In genomic region chr20:34557936-34558319, GRCh38 we compare ENCODE assay signal across 7 cellular contexts. TPM values are rescaled to one million over a fixed set of nuclear protein-coding genes. Genes with fewer than 3 reads are reported as not detected.
DNase-seq lines count a peak whose midpoint lies in the region; ATAC-seq and TF ChIP-seq lines count a peak whose summit lies in the region.

No MANE protein-coding gene starts in this region.

- H3K4me3 ChIP-seq in GM23248 (peak overlapping the region; percentile 79), WI38 (ENCODE audit: low read depth, low read length) (peak overlapping the region; percentile 71), gastroesophageal sphincter (peak overlapping the region; percentile 82 to 97), skin epidermis (peak overlapping the region; percentile 48 to 75 (median 56))

- no peaks in the 10 kb centered on the region for H3K36me3 ChIP-seq in GM23248 (ENCODE audit: low read depth)
- no peaks in the 10 kb centered on the region for H3K36me3 ChIP-seq in gastroesophageal sphincter

- peak overlapping the region; percentile 88 for H3K9ac ChIP-seq in GM23248

- H3K4me1 ChIP-seq in GM23248 (ENCODE audit: insufficient read depth) = no peaks in the 10 kb centered on the region; the same call in 1 of the 2 replicates
- H3K4me1 ChIP-seq in gastroesophageal sphincter = peaks cover 0 to 39% (median 0%) of the 10 kb centered on the region in 3 donors

- 0 out of 2 replicates have a peak overlapping the region, but pooled peaks have one; percentile 19 for H3K27ac ChIP-seq in GM23248
- peak overlapping the region; percentile 96 to 100 (median 99) for H3K27ac ChIP-seq in gastroesophageal sphincter
- peak overlapping the region; percentile 31 to 99 (median 83) for H3K27ac ChIP-seq in skin epidermis

- H3K4me2 ChIP-seq in GM23248 (ENCODE audit: unreplicated experiment) = peak overlapping the region; percentile 80

- in situ Hi-C loops in GM23248 (cut with MboI) = no loop called here

- no peaks in the 10 kb centered on the region for H3K79me2 ChIP-seq in GM23248 (ENCODE audit: insufficient read depth)

- no peak for TF ChIP-seq EP300 in gastroesophageal sphincter (IDR thresholded peaks at IDR 0.05)

- peaks cover 5% of the 10 kb centered on the region; the same call in 1 of the 2 replicates for H3F3A ChIP-seq in GM23248 (ENCODE audit: insufficient read depth)

- no peaks in the 10 kb centered on the region for H3K27me3 ChIP-seq in GM23248 (replicated peaks; ENCODE audit: insufficient read depth)
- H3K27me3 ChIP-seq in gastroesophageal sphincter = no peaks in the 10 kb centered on the region

- no peaks in the 10 kb centered on the region for H3K9me2 ChIP-seq in GM23248 (ENCODE audit: insufficient read depth)

- WGBS in GM23248 (ENCODE audit: low coverage in 1 of 2, low lambda C conversion rate in 2 of 2, missing lambda C conversion rate in 2 of 2), 2 experiments = 28 to 34% methylated on average over 11 of the region's 11 CpGs
- 10 to 19% methylated on average over 10 of the region's 11 CpGs for WGBS in gastroesophageal sphincter (ENCODE audit: low coverage in 1 of 2), 2 donors

- H3K9me3 ChIP-seq in GM23248 (ENCODE audit: low read depth) (no peaks in the 10 kb centered on the region), gastroesophageal sphincter (no peaks in the 10 kb centered on the region)

- no peaks in the 10 kb centered on the region for H4K20me1 ChIP-seq in GM23248 (ENCODE audit: insufficient read depth)

- ATAC-seq in gastroesophageal sphincter (no peak), HG03280 (IDR thresholded peaks at IDR 0.05; ENCODE audit: unreplicated experiment) (no peak), GM19452 (IDR thresholded peaks at IDR 0.05; ENCODE audit: unreplicated experiment) (no peak)

- H2AFZ ChIP-seq in GM23248 = peak overlapping the region; percentile 91

- no peak for TF ChIP-seq CTCF in WI38 (IDR thresholded peaks at IDR 0.05; ENCODE audit: low read depth, low read length)
- TF ChIP-seq CTCF in gastroesophageal sphincter (IDR thresholded peaks at IDR 0.05) = no peak

- DNase-seq in GM23248 (peak; percentile 37), hepatic stellate cell (ENCODE audit: low spot score) (no peak)

- no peak for TF ChIP-seq POLR2A in gastroesophageal sphincter (IDR thresholded peaks at IDR 0.05)

RNA-seq across cellular contexts. Expression of gene MAP1LC3A, which starts 0.6 kb away (rescaled TPM):
- 69.8 and 80.3 TPM in 2 replicates for total RNA-seq in GM23248 (2014; rRNA removed; shearing (Covaris generic))
- polyA plus RNA-seq in GM23248 (2016; fragmentation: Nextera tagmentation; extraction: Ambion mirVana) = 82.5 and 83.1 TPM in 2 replicates
- 100 to 1,000 TPM in 3 of 4 donors, 10 to 100 TPM in 1; 96.0 to 134 (median 115) TPM for total RNA-seq in gastroesophageal sphincter

RNA-seq across cellular contexts. Expression of gene DYNLRB1, which starts 41.7 kb away (rescaled TPM):
- total RNA-seq in GM23248 (2014; rRNA removed; shearing (Covaris generic)) = 100 and 123 TPM in 2 replicates
- polyA plus RNA-seq in GM23248 (2016; fragmentation: Nextera tagmentation; extraction: Ambion mirVana) = 279 and 290 TPM in 2 replicates
- total RNA-seq in gastroesophageal sphincter = 100 to 1,000 TPM; 158 to 258 (median 209) TPM

Comparison
In these comparisons a context has a peak if more than half of its experiments do, and no peak if none do; other contexts are left out.
1. H3K27ac ChIP-seq: peak in every context shown above with its lines; median percentile 99 in gastroesophageal sphincter; 83 in skin epidermis; 19 in GM23248.